Comparison of ENCODE assay signal across 9 cellular contexts in the genomic region with DNA sequence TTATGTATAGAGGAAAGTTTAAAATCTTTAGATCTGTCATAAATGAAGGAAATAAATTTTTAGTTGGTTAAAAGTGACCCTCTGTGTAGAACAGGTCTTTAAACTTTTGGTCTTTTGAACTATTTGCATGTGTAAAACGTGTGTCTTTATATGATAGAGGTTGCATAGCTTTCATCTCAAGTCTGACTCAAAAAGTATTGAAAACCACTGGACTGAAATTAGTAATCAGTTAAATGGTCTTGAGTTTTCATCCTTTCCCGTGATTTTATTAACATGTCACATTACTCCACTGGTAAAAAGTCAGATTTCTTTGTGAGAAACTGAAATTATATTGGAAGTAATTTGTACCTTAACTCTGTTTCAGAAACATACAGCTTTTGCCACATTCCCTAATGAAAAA. TPM values are rescaled to one million over a fixed set of nuclear protein-coding genes. Genes with fewer than 3 reads are reported as not detected.
DNase-seq lines count a peak whose midpoint lies in the region; ATAC-seq, FAIRE-seq and TF ChIP-seq lines count a peak whose summit lies in the region.
"Had no signal": no experiment of that assay in that cellular context is flagged by ENCODE, and none has a peak within 500 bp of the region (broad histone marks: within the 10 kb centered on the region; RNA-seq: fewer than 3 reads in every experiment).

No MANE protein-coding gene starts in this region.

- peak overlapping the region; percentile 93 for H3K4me3 ChIP-seq in CD4-positive, CD25-positive, alpha-beta regulatory T cell (ENCODE audit: low read depth, low read length)
- H3K4me3 ChIP-seq in K562, result peak overlapping the region; percentile 84
- H3K4me3 ChIP-seq in naive thymus-derived CD4-positive, alpha-beta T cell (ENCODE audit: low read length), result no peak overlapping the region
- no peak overlapping the region for H3K4me3 ChIP-seq in testis

- in situ Hi-C loops in K562 (cut with MboI), result no loop called here

- peak in 1 of 3 donors; percentile 23 for DNase-seq in CD4-positive, CD25-positive, alpha-beta regulatory T cell
- no peak for DNase-seq in K562 (ENCODE audit: extremely low read depth in 1 of 4, low spot score in 3 of 4)
- no peak for DNase-seq in naive thymus-derived CD4-positive, alpha-beta T cell
- DNase-seq in SHP77 (lab: John Stamatoyannopoulos, UW), result no peak
- DNase-seq in COLO829 (ENCODE audit: low spot score), result no peak
- DNase-seq in testis, result no peak
- DNase-seq in NCI-H1417 (lab: John Stamatoyannopoulos, UW), result no peak
- DNase-seq: stimulated activated CD4-positive, alpha-beta T cell treated with anti-CD3 and anti-CD28 coated beads, Interleukin-1b, Interleukin-23, amount 100 ng/mL, for 48 hours had no signal

- no peaks in the 10 kb centered on the region for H4K20me1 ChIP-seq in K562 (replicated peaks; ENCODE audit: control insufficient read depth, insufficient read depth, low read length)

- TF ChIP-seq CTCF in K562 (IDR thresholded peaks at IDR 0.05 in 2 of 3, conservative IDR thresholded peaks at IDR 0.05 in 1 of 3; ENCODE audit: insufficient read depth in 2 of 3, low read depth in 1 of 3, low read length in 3 of 3), result no peak
- no peak for TF ChIP-seq CTCF in testis (IDR thresholded peaks at IDR 0.05)

- BruUV-seq in K562 (replicated peaks; lab: Mats Ljungman, UMichigan), result no TSS peak

- TF ChIP-seq POLR2A in K562 (conservative IDR thresholded peaks at IDR 0.05) (no peak), testis (IDR thresholded peaks at IDR 0.05) (no peak)

- no peaks in the 10 kb centered on the region for H3K9me3 ChIP-seq in CD4-positive, CD25-positive, alpha-beta regulatory T cell (ENCODE audit: control insufficient read depth in 2 of 2, low read length in 2 of 2)
- H3K9me3 ChIP-seq in K562 (replicated peaks; ENCODE audit: control insufficient read depth, insufficient read depth, low read depth, low read length), result no peaks in the 10 kb centered on the region
- H3K9me3 ChIP-seq in naive thymus-derived CD4-positive, alpha-beta T cell (ENCODE audit: control insufficient read depth in 2 of 3, low read length in 3 of 3), result no peaks in the 10 kb centered on the region
- no peaks in the 10 kb centered on the region for H3K9me3 ChIP-seq in testis

- no peak overlapping the region for H3K27ac ChIP-seq in CD4-positive, CD25-positive, alpha-beta regulatory T cell (ENCODE audit: insufficient read depth, low read length, poor library complexity, severe bottlenecking)
- no peak overlapping the region for H3K27ac ChIP-seq in K562 (ENCODE audit: extremely low read depth, low read depth, low read length)
- peak overlapping the region; percentile 99 for H3K27ac ChIP-seq in naive thymus-derived CD4-positive, alpha-beta T cell (ENCODE audit: low read depth, low read length)
- no peak overlapping the region for H3K27ac ChIP-seq in testis

- no peaks in the 10 kb centered on the region for H3K27me3 ChIP-seq in CD4-positive, CD25-positive, alpha-beta regulatory T cell (ENCODE audit: control insufficient read depth, insufficient read depth, low read length)
- H3K27me3 ChIP-seq in K562 (ENCODE audit: control insufficient read depth in 2 of 2, insufficient read depth in 2 of 2, low read length in 2 of 2) (no peaks in the 10 kb centered on the region), testis (no peaks in the 10 kb centered on the region)
- no peaks in the 10 kb centered on the region for H3K27me3 ChIP-seq in naive thymus-derived CD4-positive, alpha-beta T cell (ENCODE audit: control insufficient read depth in 2 of 2, insufficient read depth in 2 of 2, low read length in 2 of 2)

- peaks cover 8% of the 10 kb centered on the region for H3K36me3 ChIP-seq in CD4-positive, CD25-positive, alpha-beta regulatory T cell (ENCODE audit: control insufficient read depth, insufficient read depth, low read length)
- peaks cover 29% of the 10 kb centered on the region for H3K36me3 ChIP-seq in K562 (ENCODE audit: control insufficient read depth, insufficient read depth, low read length)
- H3K36me3 ChIP-seq in naive thymus-derived CD4-positive, alpha-beta T cell (ENCODE audit: control insufficient read depth in 2 of 3, insufficient read depth in 3 of 3, low read length in 3 of 3), result peaks cover 0 to 10% (median 0%) of the 10 kb centered on the region in 3 experiments
- H3K36me3 ChIP-seq in testis (ENCODE audit: low read depth, missing control alignments), result no peaks in the 10 kb centered on the region

- peaks cover 48% of the 10 kb centered on the region for H3K4me1 ChIP-seq in CD4-positive, CD25-positive, alpha-beta regulatory T cell (ENCODE audit: control insufficient read depth, insufficient read depth, low read length, poor library complexity, severe bottlenecking)
- H3K4me1 ChIP-seq in K562 (replicated peaks in 1 of 2; ENCODE audit: control insufficient read depth in 2 of 2, insufficient read depth in 2 of 2, low read length in 2 of 2) (peaks cover 3 to 6% of the 10 kb centered on the region in 2 experiments; a peak in 3 of 5 replicates), testis (peaks cover 4% of the 10 kb centered on the region)
- peaks cover 21 to 24% of the 10 kb centered on the region in 2 donors for H3K4me1 ChIP-seq in naive thymus-derived CD4-positive, alpha-beta T cell (ENCODE audit: control insufficient read depth in 2 of 2, insufficient read depth in 2 of 2, low read length in 2 of 2)

- peak overlapping the region in 2 of 3 donors; percentile 57 to 59 for H3K27ac Mint-ChIP-seq in CD4-positive, CD25-positive, alpha-beta regulatory T cell
- H3K27ac Mint-ChIP-seq in naive thymus-derived CD4-positive, alpha-beta T cell, result peak overlapping the region in 6 of 9 donors; percentile 20 to 99 (median 60)

- H3K36me3 Mint-ChIP-seq in CD4-positive, CD25-positive, alpha-beta regulatory T cell, result peaks cover 31% of the 10 kb centered on the region
- H3K36me3 Mint-ChIP-seq in naive thymus-derived CD4-positive, alpha-beta T cell, result peaks cover 7 to 37% (median 33%) of the 10 kb centered on the region in 5 donors

- H3K4me2 ChIP-seq in K562 (ENCODE audit: insufficient read depth, low read length), result peak overlapping the region; percentile 88

- H3K9ac ChIP-seq in K562 (ENCODE audit: insufficient read depth in 1 of 2, low read depth in 2 of 2, low read length in 2 of 2), result peak overlapping the region in 1 of 2 experiments; percentile 92; a peak in 3 of 4 replicates

- H3K9me3 Mint-ChIP-seq in CD4-positive, CD25-positive, alpha-beta regulatory T cell, result peaks cover 0 to 1% (median 0%) of the 10 kb centered on the region in 7 donors
- H3K9me3 Mint-ChIP-seq in naive thymus-derived CD4-positive, alpha-beta T cell, result no peaks in the 10 kb centered on the region

- TF ChIP-seq EP300 in K562 (IDR thresholded peaks at IDR 0.05; ENCODE audit: low read length), result no peak

- peak overlapping the region; percentile 85 to 99 (median 98) for H3K4me3 Mint-ChIP-seq in CD4-positive, CD25-positive, alpha-beta regulatory T cell
- peak overlapping the region; percentile 48 to 99 (median 86) for H3K4me3 Mint-ChIP-seq in naive thymus-derived CD4-positive, alpha-beta T cell

- H3K4me1 Mint-ChIP-seq in CD4-positive, CD25-positive, alpha-beta regulatory T cell, result peaks cover 40 to 65% (median 58%) of the 10 kb centered on the region in 4 donors
- H3K4me1 Mint-ChIP-seq in naive thymus-derived CD4-positive, alpha-beta T cell, result peaks cover 40 to 80% (median 69%) of the 10 kb centered on the region in 7 donors

- peaks cover 5% of the 10 kb centered on the region for H3K27me3 Mint-ChIP-seq in CD4-positive, CD25-positive, alpha-beta regulatory T cell
- peaks cover 0 to 2% (median 0%) of the 10 kb centered on the region in 5 donors for H3K27me3 Mint-ChIP-seq in naive thymus-derived CD4-positive, alpha-beta T cell

- H3K79me2 ChIP-seq in K562 (ENCODE audit: control insufficient read depth, insufficient read depth, low read length), result peaks cover 54% of the 10 kb centered on the region

- POLR2A ChIA-PET in K562 (lab: Yijun Ruan, JAX), result interaction anchor here (1.4 kb wide), 1 partner anchor 10 kb away, joined by 3 read pairs; no protein-coding TSS in a partner anchor
- POLR2A ChIA-PET in naive thymus-derived CD4-positive, alpha-beta T cell (lab: Charles Lee), result no interaction called here

- ATAC-seq in CD4-positive, CD25-positive, alpha-beta regulatory T cell (ENCODE audit: low read depth in 2 of 2), result no peak
- ATAC-seq in HG02938 (IDR thresholded peaks at IDR 0.05; ENCODE audit: unreplicated experiment) (peak; percentile 22), K562 (no peak)
- no peak for ATAC-seq in naive thymus-derived CD4-positive, alpha-beta T cell

- CTCF ChIA-PET in K562 (lab: Yijun Ruan, JAX; ENCODE audit: low intra/inter-chr PET ratio), result no interaction called here
- CTCF ChIA-PET in naive thymus-derived CD4-positive, alpha-beta T cell (lab: Charles Lee), result interaction anchor here (1.6 kb wide), 1 partner anchor 13 kb away, joined by 4 read pairs; no protein-coding TSS in a partner anchor

- no peak overlapping the region for H2AFZ ChIP-seq in K562 (ENCODE audit: low read depth, low read length)

- no peak for FAIRE-seq in K562 (lab: Jason Lieb, UNC)

- no peak for TF ChIP-seq RAD21 in K562 (CRISPR knock-in tag; conservative IDR thresholded peaks at IDR 0.05 in 1 of 2, IDR thresholded peaks at IDR 0.05 in 1 of 2)

- intact Hi-C loops in K562 (cut with micrococcal nuclease) (no loop called here), testis (cut with DNase I; ENCODE audit: low total_unique reads) (no loop called here)
- intact Hi-C loops in naive thymus-derived CD4-positive, alpha-beta T cell (cut with micrococcal nuclease), result no loop called here

- H3K9me1 ChIP-seq in K562 (ENCODE audit: control insufficient read depth, insufficient read depth, low read length), result no peaks in the 10 kb centered on the region

- WGBS in K562 (ENCODE audit: insufficient coverage, low coverage, missing lambda C conversion rate), result 5% methylated on average over 2 of the region's 2 CpGs
- 39 to 55% methylated on average over 2 of the region's 2 CpGs for WGBS in testis, 2 donors

RNA-seq across cellular contexts. Expression of a gene that starts 1.8 kb away (rescaled TPM):
- 51.1 TPM for total RNA-seq in CD4-positive, CD25-positive, alpha-beta regulatory T cell
- 10 to 100 TPM; 15.3 to 21.1 (median 19.0) TPM for polyA plus RNA-seq in CD4-positive, CD25-positive, alpha-beta regulatory T cell
- 32.0 and 83.1 TPM in 2 replicates for total RNA-seq in K562 (2011; cell fraction: chromatin; rRNA removed; ENCODE audit: low replicate concordance)
- total RNA-seq in K562 (2011; cell fraction: nucleolus; rRNA removed), result 18.7 and 24.6 TPM in 2 replicates
- 39.9 and 41.9 TPM in 2 replicates for total RNA-seq in K562 (2011; cell fraction: nucleoplasm; rRNA removed)
- 5.4 and 6.4 TPM in 2 replicates for total RNA-seq in K562 (2014; rRNA removed)
- 17.1 and 18.0 TPM in 2 replicates for total RNA-seq in K562 (2014; rRNA removed; fragmentation: Illumina TruSeq; extraction: Trizol)
- 15.6 and 18.6 TPM in 2 replicates for total RNA-seq in K562 (2015; rRNA removed; fragmentation: Illumina TruSeq; extraction: Trizol)
- 11.7 and 12.7 TPM in 2 replicates for total RNA-seq in K562 (2021)
- polyA plus RNA-seq in K562 (2011; rRNA removed), result 31.4 and 49.3 TPM in 2 replicates
- 10.9 and 19.4 TPM in 2 replicates for polyA plus RNA-seq in K562 (2011; cell fraction: cytosol; rRNA removed)
- polyA plus RNA-seq in K562 (2011; cell fraction: nucleus; rRNA removed), result 91.2 and 108 TPM in 2 replicates
- polyA plus RNA-seq in K562 (2012), result 11.8 and 22.7 TPM in 2 replicates
- 16.7 and 28.5 TPM in 2 replicates for polyA plus RNA-seq in K562 (2014; fragmentation: Illumina TruSeq; extraction: Trizol)
- 10 to 100 TPM; 14.9 to 16.3 TPM for polyA plus RNA-seq in K562 (2014; fragmentation: Nextera tagmentation; extraction: Ambion mirVana)
- polyA plus RNA-seq in K562 (2014; rRNA removed), result 25.0 and 25.4 TPM in 2 replicates
- 27.3 and 33.0 TPM in 2 replicates for polyA minus RNA-seq in K562 (2011; rRNA and poly(A)+ RNA removed)
- 5.0 and 6.5 TPM in 2 replicates for polyA minus RNA-seq in K562 (2011; cell fraction: cytosol; rRNA and poly(A)+ RNA removed)
- polyA minus RNA-seq in K562 (2011; cell fraction: nucleus; rRNA and poly(A)+ RNA removed), result 45.5 and 62.3 TPM in 2 replicates
- total RNA-seq in naive thymus-derived CD4-positive, alpha-beta T cell, result 10 to 100 TPM; 35.3 to 99.4 (median 52.1) TPM
- 10 to 100 TPM; 16.3 to 16.6 TPM for polyA plus RNA-seq in naive thymus-derived CD4-positive, alpha-beta T cell
- 10 to 100 TPM; 48.6 to 62.0 TPM for total RNA-seq in testis
- polyA plus RNA-seq in testis (ENCODE audit: insufficient read depth, low read depth, low replicate concordance), result 18.7 TPM

RNA-seq across cellular contexts. Expression of a gene that starts 44.1 kb away (rescaled TPM):
- 38.2 TPM for total RNA-seq in CD4-positive, CD25-positive, alpha-beta regulatory T cell
- polyA plus RNA-seq in CD4-positive, CD25-positive, alpha-beta regulatory T cell, result 1 to 10 TPM in 3 of 4 donors, under 1 TPM in 1; 0.23 to 1.8 (median 1.2) TPM
- total RNA-seq in K562 (2011; cell fraction: chromatin; rRNA removed; ENCODE audit: low replicate concordance), result 1.4 and 1.8 TPM in 2 replicates
- 1.3 and 1.7 TPM in 2 replicates for total RNA-seq in K562 (2011; cell fraction: nucleolus; rRNA removed)
- 2.9 and 9.9 TPM in 2 replicates for total RNA-seq in K562 (2011; cell fraction: nucleoplasm; rRNA removed)
- total RNA-seq in K562 (2014; rRNA removed) (0.20 and 1.2 TPM in 2 replicates), K562 (2014; rRNA removed; fragmentation: Illumina TruSeq; extraction: Trizol) (0.38 and 0.58 TPM in 2 replicates), K562 (2015; rRNA removed; fragmentation: Illumina TruSeq; extraction: Trizol) (0.38 and 0.47 TPM in 2 replicates), K562 (2021) (0.33 and 0.60 TPM in 2 replicates), testis (10 to 100 TPM; 16.0 to 19.4 TPM)
- polyA plus RNA-seq in K562 (2011; rRNA removed) (0.56 and 1.8 TPM in 2 replicates), K562 (2014; fragmentation: Illumina TruSeq; extraction: Trizol) (0.19 and 0.22 TPM in 2 replicates), K562 (2014; fragmentation: Nextera tagmentation; extraction: Ambion mirVana) (under 1 TPM; 0.31 to 0.49 TPM), K562 (2014; rRNA removed) (1.6 and 2.0 TPM in 2 replicates), testis (ENCODE audit: insufficient read depth, low read depth, low replicate concordance) (6.6 TPM)
- 0.18 and 0.56 TPM in 2 replicates for polyA plus RNA-seq in K562 (2011; cell fraction: cytosol; rRNA removed)
- polyA plus RNA-seq in K562 (2011; cell fraction: nucleus; rRNA removed), result 2.5 and 4.9 TPM in 2 replicates
- polyA plus RNA-seq in K562 (2012), result 0.35 and 1.8 TPM in 2 replicates
- 0.66 TPM in 1 of 2 replicates, not detected in the other for polyA minus RNA-seq in K562 (2011; rRNA and poly(A)+ RNA removed)
- not detected in 2 replicates for polyA minus RNA-seq in K562 (2011; cell fraction: cytosol; rRNA and poly(A)+ RNA removed)
- polyA minus RNA-seq in K562 (2011; cell fraction: nucleus; rRNA and poly(A)+ RNA removed), result 1.3 and 1.9 TPM in 2 replicates
- 10 to 100 TPM; 13.2 to 65.0 (median 43.7) TPM for total RNA-seq in naive thymus-derived CD4-positive, alpha-beta T cell
- polyA plus RNA-seq in naive thymus-derived CD4-positive, alpha-beta T cell, result 1 to 10 TPM; 1.5 to 1.7 TPM

Comparison
In these comparisons a context has a peak if more than half of its experiments do, and no peak if none do; other contexts are left out.
1. H3K4me3 ChIP-seq: peak in CD4-positive, CD25-positive, alpha-beta regulatory T cell (single experiment) and K562 (single experiment); none in naive thymus-derived CD4-positive, alpha-beta T cell (single experiment) and testis (0 of 2).